8 cellular contexts compared by ENCODE assay signal in genomic region chr16:28403220-28404072, GRCh38. TPM values are rescaled to one million over a fixed set of nuclear protein-coding genes. Genes with fewer than 3 reads are reported as not detected.
DNase-seq lines count a peak whose midpoint lies in the region; ATAC-seq and TF ChIP-seq lines count a peak whose summit lies in the region.
"Not testable (repeated sequence)": the region's sequence is repeated elsewhere in the genome, so short reads cannot be mapped to it uniquely, and the experiment has no call there.

EIF3CL (minus strand) TSS chr16:28403841; CDS start chr16:28403618, 223 bp downstream.

- ATAC-seq in GM21381 (IDR thresholded peaks at IDR 0.05; ENCODE audit: unreplicated experiment) (peak; percentile 98), HG03064 (IDR thresholded peaks at IDR 0.05; ENCODE audit: low read depth, unreplicated experiment) (peak; percentile 91), mucosa of descending colon (peak; percentile 100)

- not testable (repeated sequence) for TF ChIP-seq CTCF in OCI-LY3 (IDR thresholded peaks at IDR 0.05; ENCODE audit: low read depth, low read length); fibroblast of pulmonary artery (IDR thresholded peaks at IDR 0.05; ENCODE audit: low read length, missing control alignments); mucosa of descending colon (IDR thresholded peaks at IDR 0.05); stomach (IDR thresholded peaks at IDR 0.05)

- H3K4me3 Mint-ChIP-seq in activated naive CD8-positive, alpha-beta T cell treated with anti-CD3 and anti-CD28 coated beads for 36 hours, result not testable (repeated sequence)

- H3K4me1 ChIP-seq in ES-I3 (ENCODE audit: insufficient read depth, low read length); OCI-LY3 (ENCODE audit: low read length); mucosa of descending colon (ENCODE audit: low read depth); stomach: not testable (repeated sequence)

- H3K4me3 ChIP-seq in OCI-LY3 (ENCODE audit: low read length), result peak within 1 kb of the TSS; percentile 65
- H3K4me3 ChIP-seq in fibroblast of pulmonary artery (replicated peaks; ENCODE audit: low read depth, low read length), result peak within 1 kb of the TSS; percentile 47
- not testable (repeated sequence) for H3K4me3 ChIP-seq in mucosa of descending colon
- H3K4me3 ChIP-seq in stomach, result peak within 1 kb of the TSS in 3 of 4 donors; percentile 31 to 33 (median 32)

- H3K79me2 ChIP-seq in OCI-LY3 (ENCODE audit: low read length), result not testable (repeated sequence)

- H3K9ac ChIP-seq in ES-I3 (ENCODE audit: low read depth, low read length), result peak within 1 kb of the TSS; percentile 39; the same call in 1 of the 2 replicates
- not testable (repeated sequence) for H3K9ac ChIP-seq in OCI-LY3 (ENCODE audit: low read length)

- H3K27me3 Mint-ChIP-seq in activated naive CD8-positive, alpha-beta T cell treated with anti-CD3 and anti-CD28 coated beads for 36 hours, result not testable (repeated sequence)

- not testable (repeated sequence) for H4K20me1 ChIP-seq in OCI-LY3 (ENCODE audit: insufficient read depth, low read length)

- not testable (repeated sequence) for H2AFZ ChIP-seq in OCI-LY3 (ENCODE audit: low read depth, low read length)

- H3K9me3 ChIP-seq in ES-I3 (ENCODE audit: control insufficient read depth, insufficient read depth, low read length); OCI-LY3 (ENCODE audit: insufficient read depth, low read length); mucosa of descending colon; stomach: not testable (repeated sequence)

- H3K27ac Mint-ChIP-seq in activated naive CD8-positive, alpha-beta T cell treated with anti-CD3 and anti-CD28 coated beads for 36 hours, result not testable (repeated sequence)

- H3K4me1 Mint-ChIP-seq in activated naive CD8-positive, alpha-beta T cell treated with anti-CD3 and anti-CD28 coated beads for 36 hours, result not testable (repeated sequence)

- not testable (repeated sequence) for H3K9me3 Mint-ChIP-seq in activated naive CD8-positive, alpha-beta T cell treated with anti-CD3 and anti-CD28 coated beads for 36 hours

- not testable (repeated sequence) for TF ChIP-seq POLR2A in stomach (IDR thresholded peaks at IDR 0.05)

- TF ChIP-seq EP300 in stomach (IDR thresholded peaks at IDR 0.05), result not testable (repeated sequence)

- not testable (repeated sequence) for H3K27ac ChIP-seq in OCI-LY3 (ENCODE audit: low read length); stomach

- peak within 1 kb of the TSS; percentile 48 for H3K4me2 ChIP-seq in OCI-LY3 (ENCODE audit: low read length)

- no CpG with 5 or more reads among the region's 66 CpGs for WGBS in stomach, 5 donors

- intact Hi-C loops in mucosa of descending colon (cut with DNase I, micrococcal nuclease); stomach (cut with DNase I; ENCODE audit: low total_unique reads): not testable (repeated sequence)

- not testable (repeated sequence) for DNase-seq in activated naive CD8-positive, alpha-beta T cell treated with anti-CD3 and anti-CD28 coated beads for 36 hours; fibroblast of pulmonary artery (ENCODE audit: low read depth); mucosa of descending colon; stomach

- H3K36me3 Mint-ChIP-seq in activated naive CD8-positive, alpha-beta T cell treated with anti-CD3 and anti-CD28 coated beads for 36 hours, result not testable (repeated sequence)

- H3K27me3 ChIP-seq in OCI-LY3 (ENCODE audit: low read depth, low read length); stomach: not testable (repeated sequence)

- H3K36me3 ChIP-seq in ES-I3 (ENCODE audit: insufficient read depth, low read length); OCI-LY3 (replicated peaks; ENCODE audit: low read depth, low read length); mucosa of descending colon (ENCODE audit: low read depth); stomach: not testable (repeated sequence)

RNA-seq across cellular contexts. Expression of gene EIF3CL, which starts in this region (rescaled TPM):
- 10 to 100 TPM; 45.8 to 95.0 TPM for total RNA-seq in activated naive CD8-positive, alpha-beta T cell treated with anti-CD3 and anti-CD28 coated beads for 36 hours
- total RNA-seq in mucosa of descending colon (100 to 1,000 TPM in 1 of 3 donors, 10 to 100 TPM in 2; 36.5 to 104 (median 52.4) TPM), stomach (100 to 1,000 TPM in 3 of 5 donors, 10 to 100 TPM in 2; 96.0 to 227 (median 110) TPM)
- 100 to 1,000 TPM in 1 of 3 donors, 10 to 100 TPM in 2; 63.4 to 101 (median 77.1) TPM for polyA plus RNA-seq in stomach
